In genomic region chr14:104889374-104889755, GRCh38 we compare ENCODE assay signal across 29 cellular contexts. TPM values are rescaled to one million over a fixed set of nuclear protein-coding genes. Genes with fewer than 3 reads are reported as not detected.
DNase-seq lines count a peak whose midpoint lies in the region; ATAC-seq, FAIRE-seq and TF ChIP-seq lines count a peak whose summit lies in the region.
"Had no signal": no experiment of that assay in that cellular context is flagged by ENCODE, and none has a peak within 500 bp of the region (broad histone marks: within the 10 kb centered on the region; RNA-seq: fewer than 3 reads in every experiment).

No MANE protein-coding gene starts in this region.

- DNase-seq in Right ventricle myocardium inferior (ENCODE audit: missing footprints) (peak; percentile 44), heart right ventricle (no peak), chondrocyte (ENCODE audit: low spot score) (peak; percentile 88), kidney (peak; percentile 54), testis (peak; percentile 12), SIG-M5 (lab: John Stamatoyannopoulos, UW) (no peak), NCI-H2029 treated with DMSO at 0.1 percent for 48 hours (lab: John Stamatoyannopoulos, UW) (no peak)
- DNase-seq: ACHN, cerebellar nuclear complex, COR-L47, DMS79 treated with DMSO at 0.1 percent for 48 hours, erythroblast, lower lobe of right lung, NCI-H1436, NCI-H524, substantia nigra, T-helper 17 cell had no signal

- no peak overlapping the region for H3K27ac Mint-ChIP-seq in chondrocyte (ENCODE audit: unreplicated experiment)
- H3K27ac Mint-ChIP-seq: activated T-helper 2 cell treated with anti-CD3 and anti-CD28 coated beads, Interferon-gamma antibody, Interleukin-2, Interleukin-4, amounts not matched to agents 10 μg/mL and 5 μg/mL and 100 μg/mL, durations not matched to agents 14 hours and 24 hours and 36 hours; nephron; progenitor cell of endocrine pancreas; T-helper 17 cell had no signal

- H3K4me1 Mint-ChIP-seq in chondrocyte (ENCODE audit: low read depth) = no peaks in the 10 kb centered on the region
- H3K4me1 Mint-ChIP-seq: nephron, T-helper 17 cell had no signal

- intact Hi-C loops in Right ventricle myocardium inferior (cut with DNase I) (no loop called here), heart right ventricle (cut with DNase I) (no loop called here), kidney (cut with DNase I) (no loop called here), testis (cut with DNase I; ENCODE audit: low total_unique reads) (no loop called here)

- peaks cover 0 to 46% (median 4%) of the 10 kb centered on the region in 9 donors for H3K36me3 ChIP-seq in heart right ventricle
- H3K36me3 ChIP-seq in kidney (ENCODE audit: control insufficient read depth in 1 of 2, insufficient read depth in 2 of 2, low read length in 2 of 2) = peaks cover 0 to 4% of the 10 kb centered on the region in 2 donors
- H3K36me3 ChIP-seq in testis (ENCODE audit: low read depth, missing control alignments) = no peaks in the 10 kb centered on the region

- peaks cover 0 to 5% (median 0%) of the 10 kb centered on the region in 9 donors for H3K4me1 ChIP-seq in heart right ventricle
- H3K4me1 ChIP-seq in kidney (ENCODE audit: control insufficient read depth in 1 of 2, insufficient read depth in 1 of 2, low read depth in 1 of 2, low read length in 2 of 2) = peaks cover 0 to 2% of the 10 kb centered on the region in 2 donors
- no peaks in the 10 kb centered on the region for H3K4me1 ChIP-seq in testis

- no peaks in the 10 kb centered on the region for H3K27me3 Mint-ChIP-seq in chondrocyte (ENCODE audit: low read depth)
- H3K27me3 Mint-ChIP-seq: progenitor cell of endocrine pancreas, T-helper 17 cell had no signal

- H3K27ac ChIP-seq in heart right ventricle = no peak overlapping the region
- no peak overlapping the region for H3K27ac ChIP-seq in kidney (ENCODE audit: low read depth in 2 of 2, low read length in 2 of 2)
- no peak overlapping the region for H3K27ac ChIP-seq in testis
- H3K27ac ChIP-seq: lower lobe of right lung, SK-N-MC, VCaP had no signal

- H3K9ac ChIP-seq in kidney (ENCODE audit: low read length in 2 of 2) = no peak overlapping the region

- no peaks in the 10 kb centered on the region for H3K9me3 Mint-ChIP-seq in chondrocyte (ENCODE audit: low read depth)
- H3K9me3 Mint-ChIP-seq: activated T-helper 2 cell treated with anti-CD3 and anti-CD28 coated beads, Interferon-gamma antibody, Interleukin-2, Interleukin-4, amounts not matched to agents 10 μg/mL and 5 μg/mL and 100 μg/mL, durations not matched to agents 14 hours and 24 hours and 36 hours; nephron had no signal

- no peak overlapping the region for H3K4me3 Mint-ChIP-seq in chondrocyte (ENCODE audit: unreplicated experiment)
- H3K4me3 Mint-ChIP-seq: nephron, T-helper 17 cell had no signal

- H3K4me3 ChIP-seq in heart right ventricle = no peak overlapping the region
- no peak overlapping the region for H3K4me3 ChIP-seq in kidney (ENCODE audit: low read length in 2 of 2)
- no peak overlapping the region for H3K4me3 ChIP-seq in testis
- H3K4me3 ChIP-seq: GM12878, lower lobe of right lung, mucosa of descending colon, SK-N-MC had no signal

- no peak for TF ChIP-seq POLR2A in testis (IDR thresholded peaks at IDR 0.05)

- 92 to 94% methylated on average over 23 of the region's 23 CpGs for WGBS in heart right ventricle, 2 donors
- WGBS in testis, 2 donors = 90 to 94% methylated on average over 19 to 23 of the region's 23 CpGs

- FAIRE-seq in kidney (lab: Jason Lieb, UNC) = no peak
- FAIRE-seq: GM12878, H54, RCC 7860, urothelium cell line had no signal

- H3K27me3 ChIP-seq in heart right ventricle (no peaks in the 10 kb centered on the region), testis (no peaks in the 10 kb centered on the region)

- H3K9me3 ChIP-seq in heart right ventricle (no peaks in the 10 kb centered on the region), kidney (ENCODE audit: control insufficient read depth in 1 of 2, low read length in 2 of 2) (no peaks in the 10 kb centered on the region), testis (no peaks in the 10 kb centered on the region)
- H3K9me3 ChIP-seq: lower lobe of right lung, mucosa of descending colon had no signal

- no peak for TF ChIP-seq CTCF in heart right ventricle (IDR thresholded peaks at IDR 0.05)
- TF ChIP-seq CTCF in chondrocyte (IDR thresholded peaks at IDR 0.05) = no peak
- no peak for TF ChIP-seq CTCF in kidney (IDR thresholded peaks at IDR 0.05; ENCODE audit: borderline replicate concordance, extremely low read depth, insufficient read depth)
- TF ChIP-seq CTCF in testis (IDR thresholded peaks at IDR 0.05) = no peak

- H3K36me3 Mint-ChIP-seq in chondrocyte (ENCODE audit: low read depth) = peaks cover 2% of the 10 kb centered on the region

- ATAC-seq in Right ventricle myocardium inferior (no peak), heart right ventricle (no peak), HG03095 (IDR thresholded peaks at IDR 0.05; ENCODE audit: unreplicated experiment) (no peak)
- ATAC-seq: GM12878, lower lobe of right lung, T-helper 17 cell had no signal

RNA-seq across cellular contexts. Expression of gene CEP170B, which starts 24.3 kb away (rescaled TPM):
- 10.5 TPM for total RNA-seq in Right ventricle myocardium inferior
- 10 to 100 TPM in 9 of 10 donors, 1 to 10 TPM in 1; 8.3 to 13.6 (median 12.3) TPM for total RNA-seq in heart right ventricle
- 1 to 10 TPM; 6.8 to 9.1 TPM for polyA plus RNA-seq in heart right ventricle
- 31.7 to 39.6 TPM (median 39.2 TPM) in 3 replicates for total RNA-seq in chondrocyte
- 42.4 TPM for total RNA-seq in kidney
- polyA plus RNA-seq in kidney (ENCODE audit: insufficient read depth, low read depth, low replicate concordance) = 8.1 TPM
- 10 to 100 TPM; 73.9 to 79.7 TPM for total RNA-seq in testis
- polyA plus RNA-seq in testis (ENCODE audit: insufficient read depth, low read depth, low replicate concordance) = 33.9 TPM

RNA-seq across cellular contexts. Expression of gene PLD4, which starts 35.3 kb away (rescaled TPM):
- not detected for total RNA-seq in Right ventricle myocardium inferior
- under 1 TPM in 9 of 10 donors, not detected in 1; 0.23 to 0.91 (median 0.50) TPM for total RNA-seq in heart right ventricle
- polyA plus RNA-seq in heart right ventricle = under 1 TPM; 0.07 to 0.13 TPM
- 0.07 to 0.10 TPM in 2 of 3 replicates, not detected in the other for total RNA-seq in chondrocyte
- 3.2 TPM for total RNA-seq in kidney
- not detected for polyA plus RNA-seq in kidney (ENCODE audit: insufficient read depth, low read depth, low replicate concordance)
- total RNA-seq in testis = 1 to 10 TPM; 1.1 to 1.7 TPM
- polyA plus RNA-seq in testis (ENCODE audit: insufficient read depth, low read depth, low replicate concordance) = 1.2 TPM
- total RNA-seq: fibroblast of villous mesenchyme had no signal

Comparison
In these comparisons a context has a peak if more than half of its experiments do, and no peak if none do; other contexts are left out.
1. DNase-seq: peak in Right ventricle myocardium inferior (single experiment), chondrocyte (single experiment), kidney (single experiment) and testis (single experiment); none in heart right ventricle (0 of 2), SIG-M5 (single experiment) and NCI-H2029 treated with DMSO at 0.1 percent for 48 hours (single experiment).